29 cellular contexts compared by ENCODE assay signal in the genomic region with DNA sequence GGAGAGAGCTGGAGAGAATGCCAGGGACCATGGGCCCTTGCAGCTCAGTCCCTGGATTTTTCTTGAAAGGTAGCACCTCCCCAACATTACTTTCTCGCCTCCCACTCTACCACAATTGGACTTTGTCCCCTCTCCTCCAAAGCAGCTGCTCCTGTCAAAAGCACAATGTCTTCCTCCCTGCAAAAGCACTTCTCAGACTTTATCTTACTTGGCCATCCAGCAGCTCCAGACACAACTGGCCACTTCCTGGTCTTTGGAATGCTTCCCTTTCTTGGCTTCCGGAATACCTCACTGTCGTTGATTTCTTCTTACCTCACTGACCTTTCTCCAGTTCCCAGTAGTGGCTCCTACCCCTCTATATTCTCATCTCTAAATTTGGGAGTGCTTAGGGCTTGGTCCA.
"Had no signal": no experiment of that assay in that cellular context is flagged by ENCODE, and none has a peak within 500 bp of the region (broad histone marks: within the 10 kb centered on the region; RNA-seq: fewer than 3 reads in every experiment).

No MANE protein-coding gene starts in this region.

- H3K4me3 Mint-ChIP-seq: activated CD4-positive, alpha-beta T cell treated with anti-CD3 and anti-CD28 coated beads, Interleukin-2, amount 10 ng/mL, durations not matched to agents 7 days and 5 days; activated CD8-positive, alpha-beta T cell treated with anti-CD3 and anti-CD28 coated beads for 36 hours; activated naive CD4-positive, alpha-beta T cell treated with anti-CD3 and anti-CD28 coated beads, Interleukin-2, amount 10 ng/mL, durations not matched to agents 7 days and 5 days; activated naive CD8-positive, alpha-beta T cell treated with anti-CD3 and anti-CD28 coated beads, Interleukin-2, amount 10 ng/mL, durations not matched to agents 7 days and 5 days; activated T-cell treated with anti-CD3 and anti-CD28 coated beads, Interleukin-2, amount 50 U/mL, for 72 hours; brain; WTC11 had no signal

- H3K27ac Mint-ChIP-seq: activated CD4-positive, alpha-beta T cell treated with anti-CD3 and anti-CD28 coated beads, Interleukin-2, amount 10 ng/mL, durations not matched to agents 7 days and 5 days; activated CD8-positive, alpha-beta T cell treated with anti-CD3 and anti-CD28 coated beads for 36 hours; activated naive CD4-positive, alpha-beta T cell treated with anti-CD3 and anti-CD28 coated beads, Interleukin-2, amount 10 ng/mL, durations not matched to agents 7 days and 5 days; activated naive CD4-positive, alpha-beta T cell treated with anti-CD3 and anti-CD28 coated beads, Interleukin-2, amount 50 U/mL, for 72 hours; activated naive CD8-positive, alpha-beta T cell treated with anti-CD3 and anti-CD28 coated beads, Interleukin-2, amount 10 ng/mL, durations not matched to agents 7 days and 5 days; activated T-cell treated with anti-CD3 and anti-CD28 coated beads, Interleukin-2, amount 50 U/mL, for 72 hours; WTC11 had no signal

- ATAC-seq: activated CD8-positive, alpha-beta T cell treated with anti-CD3 and anti-CD28 coated beads for 36 hours; activated naive CD4-positive, alpha-beta T cell treated with anti-CD3 and anti-CD28 coated beads, Interleukin-2, amount 50 U/mL, for 72 hours; activated T-cell treated with anti-CD3 and anti-CD28 coated beads, Interleukin-2, amount 50 U/mL, for 72 hours; esophagus mucosa; WTC11 had no signal

- H3K36me3 ChIP-seq: ascending aorta, breast epithelium, cardiac muscle cell, colonic mucosa had no signal

- DNase-seq: activated CD4-positive, alpha-beta T cell treated with anti-CD3 and anti-CD28 coated beads for 1 hour; activated CD4-positive, alpha-beta T cell treated with anti-CD3 and anti-CD28 coated beads for 4 hours; activated CD4-positive, alpha-beta T cell treated with anti-CD3 and anti-CD28 coated beads, Interleukin-2, amount 10 ng/mL, durations not matched to agents 7 days and 5 days; activated CD4-positive, alpha-beta T cell treated with anti-CD3 and anti-CD28 coated beads, Interleukin-2, amount 50 U/mL, for 4 hours; activated CD8-positive, alpha-beta memory T cell treated with anti-CD3 and anti-CD28 coated beads for 24 hours; activated CD8-positive, alpha-beta T cell treated with anti-CD3 and anti-CD28 coated beads for 36 hours; activated gamma-delta T cell; activated naive CD4-positive, alpha-beta T cell; activated naive CD4-positive, alpha-beta T cell treated with anti-CD3 and anti-CD28 coated beads, Interleukin-2, amount 10 ng/mL, durations not matched to agents 7 days and 5 days; activated naive CD8-positive, alpha-beta T cell treated with anti-CD3 and anti-CD28 coated beads, Interleukin-2, amount 10 ng/mL, durations not matched to agents 7 days and 5 days; activated T-cell treated with anti-CD3 and anti-CD28 coated beads, Interleukin-2, amount 50 U/mL, for 72 hours; central memory CD4-positive, alpha-beta T cell; cerebellar nuclear complex; colonic mucosa; effector CD8-positive, alpha-beta T cell; foreskin fibroblast; head of caudate nucleus; T-helper 2 cell had no signal

- H3K27me3 Mint-ChIP-seq: activated CD4-positive, alpha-beta T cell treated with anti-CD3 and anti-CD28 coated beads, Interleukin-2, amount 10 ng/mL, durations not matched to agents 7 days and 5 days; activated CD8-positive, alpha-beta T cell treated with anti-CD3 and anti-CD28 coated beads for 36 hours; brain had no signal

- H3K9me3 ChIP-seq: ascending aorta, breast epithelium, colonic mucosa had no signal

- H3K27me3 ChIP-seq: ascending aorta, breast epithelium, colonic mucosa had no signal

- H3K9me3 Mint-ChIP-seq: activated CD4-positive, alpha-beta T cell treated with anti-CD3 and anti-CD28 coated beads, Interleukin-2, amount 10 ng/mL, durations not matched to agents 7 days and 5 days; activated CD8-positive, alpha-beta T cell treated with anti-CD3 and anti-CD28 coated beads for 36 hours; activated naive CD4-positive, alpha-beta T cell treated with anti-CD3 and anti-CD28 coated beads, Interleukin-2, amount 10 ng/mL, durations not matched to agents 7 days and 5 days; activated naive CD4-positive, alpha-beta T cell treated with anti-CD3 and anti-CD28 coated beads, Interleukin-2, amount 50 U/mL, for 72 hours; activated naive CD8-positive, alpha-beta T cell treated with anti-CD3 and anti-CD28 coated beads, Interleukin-2, amount 10 ng/mL, durations not matched to agents 7 days and 5 days; activated T-cell treated with anti-CD3 and anti-CD28 coated beads, Interleukin-2, amount 50 U/mL, for 72 hours; brain; WTC11 had no signal

- H3K4me3 ChIP-seq: ascending aorta, breast epithelium, cardiac muscle cell, colonic mucosa had no signal

- H3K36me3 Mint-ChIP-seq: activated naive CD4-positive, alpha-beta T cell treated with anti-CD3 and anti-CD28 coated beads, Interleukin-2, amount 10 ng/mL, durations not matched to agents 7 days and 5 days; activated naive CD4-positive, alpha-beta T cell treated with anti-CD3 and anti-CD28 coated beads, Interleukin-2, amount 50 U/mL, for 72 hours; activated naive CD8-positive, alpha-beta T cell treated with anti-CD3 and anti-CD28 coated beads, Interleukin-2, amount 10 ng/mL, durations not matched to agents 7 days and 5 days; brain; WTC11 had no signal

- FAIRE-seq: endometrium, frontal cortex, TTC549 had no signal

- H3K27ac ChIP-seq: ascending aorta, breast epithelium, cardiac muscle cell, colonic mucosa, VCaP had no signal

- H3K4me1 ChIP-seq: ascending aorta, breast epithelium, colonic mucosa had no signal

- H3K4me1 Mint-ChIP-seq: activated CD4-positive, alpha-beta T cell treated with anti-CD3 and anti-CD28 coated beads, Interleukin-2, amount 10 ng/mL, durations not matched to agents 7 days and 5 days; activated naive CD4-positive, alpha-beta T cell treated with anti-CD3 and anti-CD28 coated beads, Interleukin-2, amount 10 ng/mL, durations not matched to agents 7 days and 5 days; activated naive CD8-positive, alpha-beta T cell treated with anti-CD3 and anti-CD28 coated beads, Interleukin-2, amount 10 ng/mL, durations not matched to agents 7 days and 5 days had no signal
